ENCODE assay signal across 17 cellular contexts in genomic region chr5:16418471-16418922, GRCh38. TPM values are rescaled to one million over a fixed set of nuclear protein-coding genes. Genes with fewer than 3 reads are reported as not detected.
A peak's percentile ranks its signal among the peaks of the same experiment; 100 is the strongest.
DNase-seq lines count a peak whose midpoint lies in the region; ATAC-seq and TF ChIP-seq lines count a peak whose summit lies in the region.
"Had no signal": no experiment of that assay in that cellular context is flagged by ENCODE, and none has a peak within 500 bp of the region (broad histone marks: within the 10 kb centered on the region; RNA-seq: fewer than 3 reads in every experiment).

No MANE protein-coding gene starts in this region.

- no peak overlapping the region for H3K4me3 ChIP-seq in left ventricle myocardium inferior
- H3K4me3 ChIP-seq: colonic mucosa, SJCRH30 had no signal

- no peaks in the 10 kb centered on the region for H3K9me3 ChIP-seq in left ventricle myocardium inferior (replicated peaks)
- H3K9me3 ChIP-seq: colonic mucosa, SJCRH30 had no signal

- intact Hi-C loops in left ventricle myocardium inferior (cut with micrococcal nuclease) = no loop called here

- TF ChIP-seq CTCF in left ventricle myocardium inferior (IDR thresholded peaks at IDR 0.05; ENCODE audit: borderline replicate concordance) = no peak

- no peaks in the 10 kb centered on the region for H3K27me3 ChIP-seq in left ventricle myocardium inferior (ENCODE audit: low read depth)
- H3K27me3 ChIP-seq: colonic mucosa, SJCRH30 had no signal

- H3K27ac ChIP-seq in left ventricle myocardium inferior (replicated peaks) = peak overlapping the region; percentile 83
- H3K27ac ChIP-seq: colonic mucosa, HL-60, parathyroid adenoma, SJCRH30 had no signal

- H3K36me3 ChIP-seq in left ventricle myocardium inferior = no peaks in the 10 kb centered on the region
- H3K36me3 ChIP-seq: colonic mucosa, SJCRH30 had no signal

- DNase-seq in NCI-H748 (lab: John Stamatoyannopoulos, UW; ENCODE audit: unreplicated experiment) = peak; percentile 63
- DNase-seq in NCI-H748 treated with DMSO at 0.1 percent for 48 hours (lab: John Stamatoyannopoulos, UW) = no peak
- peak; percentile 42 for DNase-seq in left ventricle myocardium inferior
- DNase-seq in NOMO-1 treated with dmso at 0.1 percent for 144 hours (lab: John Stamatoyannopoulos, UW; ENCODE audit: unreplicated experiment) = no peak
- DNase-seq: colonic mucosa, head of caudate nucleus, naive B cell, NCI-H146, NCI-H2227 treated with DMSO at 0.1 percent for 48 hours, SJCRH30 had no signal

- H3K4me1 ChIP-seq in left ventricle myocardium inferior = peaks cover 12% of the 10 kb centered on the region
- H3K4me1 ChIP-seq: colonic mucosa, parathyroid adenoma, SJCRH30 had no signal

- ATAC-seq in SK-N-SH treated with all-trans-retinoic acid at 6 μM for 48 hours (peak; percentile 54; the same call in 1 of the 3 replicates), HG03159 (IDR thresholded peaks at IDR 0.05; ENCODE audit: unreplicated experiment) (no peak), HG02798 (IDR thresholded peaks at IDR 0.05; ENCODE audit: poor library complexity, unreplicated experiment) (no peak), GM19324 (IDR thresholded peaks at IDR 0.05; ENCODE audit: low FRiP score, unreplicated experiment) (no peak)
- ATAC-seq: activated naive CD4-positive, alpha-beta T cell treated with anti-CD3 and anti-CD28 coated beads, Interleukin-2, amount 50 U/mL, for 72 hours had no signal

TF ChIP-seq in SK-N-SH treated with all-trans-retinoic acid at 6 μM for 48 hours, 23 proteins besides CTCF, POLR2A, EP300 and RAD21:
- TF ChIP-seq ISL1 (CRISPR knock-in tag; IDR thresholded peaks at IDR 0.05) (peak; percentile 88), PATZ1 (CRISPR knock-in tag; IDR thresholded peaks at IDR 0.05; ENCODE audit: borderline replicate concordance) (no peak), ZFP30 (CRISPR knock-in tag; IDR thresholded peaks at IDR 0.05) (no peak), ZFP3 (CRISPR knock-in tag; IDR thresholded peaks at IDR 0.05) (peak; percentile 56; the same call in 1 of the 2 replicates), ZNF565 (CRISPR knock-in tag; conservative IDR thresholded peaks at IDR 0.05; ENCODE audit: low read depth) (0 out of 2 replicates have a peak, but pooled peaks have one; percentile 37), GLIS3 (CRISPR knock-in tag; IDR thresholded peaks at IDR 0.05) (peak; percentile 86), PPARA (CRISPR knock-in tag; IDR thresholded peaks at IDR 0.05; ENCODE audit: borderline replicate concordance) (peak; percentile 83), ZC3H10 (CRISPR knock-in tag; IDR thresholded peaks at IDR 0.05) (no peak), RARB (CRISPR knock-in tag; IDR thresholded peaks at IDR 0.05) (no peak), ESRRG (CRISPR knock-in tag; IDR thresholded peaks at IDR 0.05) (no peak; the same call in 1 of the 2 replicates), TOX (CRISPR knock-in tag; IDR thresholded peaks at IDR 0.05; ENCODE audit: borderline replicate concordance) (no peak), CSDC2 (CRISPR knock-in tag; IDR thresholded peaks at IDR 0.05) (no peak), TCF4 (CRISPR knock-in tag; IDR thresholded peaks at IDR 0.05; ENCODE audit: borderline replicate concordance) (peak; percentile 99), SNAI2 (CRISPR knock-in tag; IDR thresholded peaks at IDR 0.05) (peak; percentile 67; the same call in 1 of the 2 replicates), ZNF70 (CRISPR knock-in tag; IDR thresholded peaks at IDR 0.05) (peak; percentile 41; the same call in 1 of the 2 replicates), ZNF8 (CRISPR knock-in tag; IDR thresholded peaks at IDR 0.05) (peak; percentile 56; the same call in 1 of the 2 replicates), CREB5 (CRISPR knock-in tag; IDR thresholded peaks at IDR 0.05; ENCODE audit: low read depth) (0 out of 2 replicates have a peak, but pooled peaks have one; percentile 65), OSR1 (CRISPR knock-in tag; IDR thresholded peaks at IDR 0.05) (no peak), BACH2 (CRISPR knock-in tag; IDR thresholded peaks at IDR 0.05; ENCODE audit: borderline replicate concordance) (no peak), ARNTL (CRISPR knock-in tag; IDR thresholded peaks at IDR 0.05; ENCODE audit: borderline replicate concordance, low read depth) (0 out of 2 replicates have a peak, but pooled peaks have one; percentile 15)
- TF ChIP-seq, protein P1, sequence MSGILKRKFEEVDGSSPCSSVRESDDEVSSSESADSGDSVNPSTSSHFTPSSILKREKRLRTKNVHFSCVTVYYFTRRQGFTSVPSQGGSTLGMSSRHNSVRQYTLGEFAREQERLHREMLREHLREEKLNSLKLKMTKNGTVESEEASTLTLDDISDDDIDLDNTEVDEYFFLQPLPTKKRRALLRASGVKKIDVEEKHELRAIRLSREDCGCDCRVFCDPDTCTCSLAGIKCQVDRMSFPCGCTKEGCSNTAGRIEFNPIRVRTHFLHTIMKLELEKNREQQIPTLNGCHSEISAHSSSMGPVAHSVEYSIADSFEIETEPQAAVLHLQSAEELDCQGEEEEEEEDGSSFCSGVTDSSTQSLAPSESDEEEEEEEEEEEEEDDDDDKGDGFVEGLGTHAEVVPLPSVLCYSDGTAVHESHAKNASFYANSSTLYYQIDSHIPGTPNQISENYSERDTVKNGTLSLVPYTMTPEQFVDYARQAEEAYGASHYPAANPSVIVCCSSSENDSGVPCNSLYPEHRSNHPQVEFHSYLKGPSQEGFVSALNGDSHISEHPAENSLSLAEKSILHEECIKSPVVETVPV (CRISPR knock-in tag; IDR thresholded peaks at IDR 0.05) = peak; percentile 85; the same call in 1 of the 2 replicates
- TF ChIP-seq, protein P2, sequence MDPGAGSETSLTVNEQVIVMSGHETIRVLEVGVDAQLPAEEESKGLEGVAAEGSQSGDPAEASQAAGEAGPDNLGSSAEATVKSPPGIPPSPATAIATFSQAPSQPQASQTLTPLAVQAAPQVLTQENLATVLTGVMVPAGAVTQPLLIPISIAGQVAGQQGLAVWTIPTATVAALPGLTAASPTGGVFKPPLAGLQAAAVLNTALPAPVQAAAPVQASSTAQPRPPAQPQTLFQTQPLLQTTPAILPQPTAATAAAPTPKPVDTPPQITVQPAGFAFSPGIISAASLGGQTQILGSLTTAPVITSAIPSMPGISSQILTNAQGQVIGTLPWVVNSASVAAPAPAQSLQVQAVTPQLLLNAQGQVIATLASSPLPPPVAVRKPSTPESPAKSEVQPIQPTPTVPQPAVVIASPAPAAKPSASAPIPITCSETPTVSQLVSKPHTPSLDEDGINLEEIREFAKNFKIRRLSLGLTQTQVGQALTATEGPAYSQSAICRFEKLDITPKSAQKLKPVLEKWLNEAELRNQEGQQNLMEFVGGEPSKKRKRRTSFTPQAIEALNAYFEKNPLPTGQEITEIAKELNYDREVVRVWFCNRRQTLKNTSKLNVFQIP (CRISPR knock-in tag; IDR thresholded peaks at IDR 0.05; ENCODE audit: borderline replicate concordance, low read depth) = no peak
- TF ChIP-seq, protein P3, sequence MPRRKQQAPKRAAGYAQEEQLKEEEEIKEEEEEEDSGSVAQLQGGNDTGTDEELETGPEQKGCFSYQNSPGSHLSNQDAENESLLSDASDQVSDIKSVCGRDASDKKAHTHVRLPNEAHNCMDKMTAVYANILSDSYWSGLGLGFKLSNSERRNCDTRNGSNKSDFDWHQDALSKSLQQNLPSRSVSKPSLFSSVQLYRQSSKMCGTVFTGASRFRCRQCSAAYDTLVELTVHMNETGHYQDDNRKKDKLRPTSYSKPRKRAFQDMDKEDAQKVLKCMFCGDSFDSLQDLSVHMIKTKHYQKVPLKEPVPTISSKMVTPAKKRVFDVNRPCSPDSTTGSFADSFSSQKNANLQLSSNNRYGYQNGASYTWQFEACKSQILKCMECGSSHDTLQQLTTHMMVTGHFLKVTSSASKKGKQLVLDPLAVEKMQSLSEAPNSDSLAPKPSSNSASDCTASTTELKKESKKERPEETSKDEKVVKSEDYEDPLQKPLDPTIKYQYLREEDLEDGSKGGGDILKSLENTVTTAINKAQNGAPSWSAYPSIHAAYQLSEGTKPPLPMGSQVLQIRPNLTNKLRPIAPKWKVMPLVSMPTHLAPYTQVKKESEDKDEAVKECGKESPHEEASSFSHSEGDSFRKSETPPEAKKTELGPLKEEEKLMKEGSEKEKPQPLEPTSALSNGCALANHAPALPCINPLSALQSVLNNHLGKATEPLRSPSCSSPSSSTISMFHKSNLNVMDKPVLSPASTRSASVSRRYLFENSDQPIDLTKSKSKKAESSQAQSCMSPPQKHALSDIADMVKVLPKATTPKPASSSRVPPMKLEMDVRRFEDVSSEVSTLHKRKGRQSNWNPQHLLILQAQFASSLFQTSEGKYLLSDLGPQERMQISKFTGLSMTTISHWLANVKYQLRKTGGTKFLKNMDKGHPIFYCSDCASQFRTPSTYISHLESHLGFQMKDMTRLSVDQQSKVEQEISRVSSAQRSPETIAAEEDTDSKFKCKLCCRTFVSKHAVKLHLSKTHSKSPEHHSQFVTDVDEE (CRISPR knock-in tag; IDR thresholded peaks at IDR 0.05) = peak; percentile 98

RNA-seq across cellular contexts. Expression of gene ZNF622, which starts 47.1 kb away (rescaled TPM):
- 56.1 TPM for total RNA-seq in left ventricle myocardium inferior

Comparison
In these comparisons a context has a peak if more than half of its experiments do, and no peak if none do; other contexts are left out.
1. DNase-seq: peak in NCI-H748 (single experiment) and left ventricle myocardium inferior (single experiment); none in NCI-H748 treated with DMSO at 0.1 percent for 48 hours (single experiment) and NOMO-1 treated with dmso at 0.1 percent for 144 hours (single experiment).